ENCODE assay signal across 15 cellular contexts in the genomic region with DNA sequence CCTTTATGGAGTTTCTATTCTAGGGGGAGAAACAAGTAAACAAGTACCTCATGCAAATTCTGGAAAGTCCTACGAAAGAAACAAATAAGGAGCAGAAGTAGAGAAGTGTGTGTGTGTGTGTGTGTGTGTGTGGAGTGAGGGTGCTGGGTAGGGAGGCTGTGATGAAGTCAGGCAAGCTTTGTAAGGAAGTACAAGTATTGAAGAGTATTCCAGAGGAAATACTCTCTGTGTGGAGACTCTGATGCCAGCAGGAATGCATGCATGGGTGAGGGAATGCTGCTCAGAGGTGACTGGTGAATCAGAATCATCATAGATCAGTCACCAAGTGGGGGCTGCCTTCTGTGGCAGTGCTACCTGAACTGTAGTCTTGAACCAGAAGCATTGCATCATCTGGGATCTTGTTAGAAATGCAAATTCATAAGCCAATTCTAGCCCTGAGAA. TPM values are rescaled to one million over a fixed set of nuclear protein-coding genes. Genes with fewer than 3 reads are reported as not detected.
DNase-seq lines count a peak whose midpoint lies in the region; ATAC-seq and TF ChIP-seq lines count a peak whose summit lies in the region.
"Had no signal": no experiment of that assay in that cellular context is flagged by ENCODE, and none has a peak within 500 bp of the region (broad histone marks: within the 10 kb centered on the region; RNA-seq: fewer than 3 reads in every experiment).

No MANE protein-coding gene starts in this region.

- DNase-seq in Caki2 (ENCODE audit: low read depth) (peak; percentile 36), RWPE2 (ENCODE audit: low spot score) (no peak), iris pigment epithelial cell (ENCODE audit: low read depth) (peak; percentile 73), NAMALWA (ENCODE audit: low spot score) (no peak), RKO (ENCODE audit: low spot score) (no peak), DMS153 (lab: John Stamatoyannopoulos, UW) (no peak), AG08396 (ENCODE audit: low spot score) (no peak)
- DNase-seq: esophagus squamous epithelium; NCI-H187 treated with DMSO at 0.1 percent for 48 hours; ovary; stimulated activated CD4-positive, alpha-beta T cell treated with anti-CD3 and anti-CD28 coated beads, Interleukin-1b, Interleukin-23, amount 100 ng/mL, for 48 hours; stimulated activated naive B cell treated with anti-CD40 and anti-IgM and Interleukin-4, amounts not matched to agents 10 μg/mL and 1 μg/mL and 100 μg/mL, for 72 hours; T-helper 9 cell had no signal

- peak overlapping the region; percentile 56 for H3K27ac ChIP-seq in RWPE2 (ENCODE audit: poor library complexity, severe bottlenecking)
- H3K27ac ChIP-seq: esophagus squamous epithelium, ovary had no signal

- H3K27me3 ChIP-seq in RWPE2 (ENCODE audit: insufficient read depth, poor library complexity, severe bottlenecking): no peaks in the 10 kb centered on the region
- H3K27me3 ChIP-seq: ovary had no signal

- no peak for TF ChIP-seq CTCF in RWPE2 (IDR thresholded peaks at IDR 0.05; ENCODE audit: poor library complexity, severe bottlenecking)

- H3K36me3 ChIP-seq in RWPE2 (ENCODE audit: low read depth): no peaks in the 10 kb centered on the region
- H3K36me3 ChIP-seq: esophagus squamous epithelium, ovary had no signal

- peaks cover 4% of the 10 kb centered on the region for H3K9me3 ChIP-seq in RWPE2 (ENCODE audit: severe bottlenecking)
- H3K9me3 ChIP-seq: ovary had no signal

- peaks cover 3% of the 10 kb centered on the region for H3K4me1 ChIP-seq in RWPE2 (ENCODE audit: insufficient read depth, poor library complexity, severe bottlenecking)

- peak; percentile 34 for ATAC-seq in GM21447 (IDR thresholded peaks at IDR 0.05; ENCODE audit: unreplicated experiment)
- peak; percentile 40; the same call in 2 of the 3 replicates for ATAC-seq in RWPE2 (ENCODE audit: low read depth)

- in situ Hi-C loops in Caki2 (cut with HindIII; ENCODE audit: low pct_unique_long_range_greater_than_20kb, low sequenced_read_pairs): no loop called here

- no peak overlapping the region for H3K4me3 ChIP-seq in RWPE2 (ENCODE audit: severe bottlenecking)
- H3K4me3 ChIP-seq: esophagus squamous epithelium, ovary had no signal

RNA-seq across cellular contexts. Expression of gene SLC4A3, which starts 34.5 kb away (rescaled TPM):
- total RNA-seq in Caki2 (2014; rRNA removed; shearing (Covaris generic); ENCODE audit: low replicate concordance): 0.75 and 3.5 TPM in 2 replicates
- total RNA-seq: B cell had no signal

Comparison
In these comparisons a context has a peak if more than half of its experiments do, and no peak if none do; other contexts are left out.
1. DNase-seq: peak in Caki2 (single experiment) and iris pigment epithelial cell (single experiment); none in RWPE2 (single experiment), NAMALWA (single experiment), RKO (single experiment), DMS153 (single experiment) and AG08396 (single experiment).